2 cellular contexts compared by ENCODE assay signal in the genomic region with DNA sequence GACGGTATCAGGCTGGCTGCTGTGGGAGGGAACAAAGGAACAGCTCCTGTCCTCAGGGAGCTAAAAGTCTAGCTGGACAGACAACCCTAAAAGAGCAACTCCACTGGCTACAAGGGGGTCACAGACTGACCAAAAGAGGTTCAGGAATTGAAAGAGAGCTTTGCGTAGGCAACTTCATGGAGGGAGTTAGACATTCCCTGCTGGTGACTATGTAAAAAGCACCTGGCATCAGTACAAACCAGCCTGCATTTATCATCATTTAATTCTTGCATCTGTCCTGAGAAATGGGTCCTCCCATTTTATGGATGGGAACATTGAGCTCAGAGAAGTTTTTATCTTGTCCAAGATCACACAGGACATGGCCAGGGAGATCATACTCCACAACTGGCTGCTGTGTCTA.
TF ChIP-seq lines count a peak whose summit lies in the region.

No MANE protein-coding gene starts in this region.

TF ChIP-seq in HepG2, 621 proteins besides CTCF, POLR2A, EP300 and RAD21:
- TF ChIP-seq CREB1 (IDR thresholded peaks at IDR 0.05) (no peak), CREB1 (CRISPR knock-in tag; IDR thresholded peaks at IDR 0.05) (no peak), AKAP8 (CRISPR knock-in tag; IDR thresholded peaks at IDR 0.05) (no peak), IRF9 (CRISPR knock-in tag; IDR thresholded peaks at IDR 0.05; ENCODE audit: borderline replicate concordance) (no peak), ZNF446 (CRISPR knock-in tag; IDR thresholded peaks at IDR 0.05) (no peak), ZNF577 (CRISPR knock-in tag; IDR thresholded peaks at IDR 0.05; ENCODE audit: borderline replicate concordance, low read depth) (no peak), ZNF629 (CRISPR knock-in tag; conservative IDR thresholded peaks at IDR 0.05) (0 out of 2 replicates have a peak, but pooled peaks have one; percentile 19)

TF ChIP-seq in WTC11, 78 proteins besides CTCF, POLR2A, EP300 and RAD21:
- no peak for TF ChIP-seq PREB (CRISPR knock-in tag; IDR thresholded peaks at IDR 0.05; ENCODE audit: borderline replicate concordance)
- TF ChIP-seq ARID4B (CRISPR knock-in tag; IDR thresholded peaks at IDR 0.05; ENCODE audit: borderline replicate concordance), result no peak
- TF ChIP-seq, protein P1, sequence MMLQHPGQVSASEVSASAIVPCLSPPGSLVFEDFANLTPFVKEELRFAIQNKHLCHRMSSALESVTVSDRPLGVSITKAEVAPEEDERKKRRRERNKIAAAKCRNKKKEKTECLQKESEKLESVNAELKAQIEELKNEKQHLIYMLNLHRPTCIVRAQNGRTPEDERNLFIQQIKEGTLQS (CRISPR knock-in tag; conservative IDR thresholded peaks at IDR 0.05), result no peak
- no peak for TF ChIP-seq ZNF138 (CRISPR knock-in tag; conservative IDR thresholded peaks at IDR 0.05)
- TF ChIP-seq ZNF425 (CRISPR knock-in tag; conservative IDR thresholded peaks at IDR 0.05), result no peak
- TF ChIP-seq, protein P2, sequence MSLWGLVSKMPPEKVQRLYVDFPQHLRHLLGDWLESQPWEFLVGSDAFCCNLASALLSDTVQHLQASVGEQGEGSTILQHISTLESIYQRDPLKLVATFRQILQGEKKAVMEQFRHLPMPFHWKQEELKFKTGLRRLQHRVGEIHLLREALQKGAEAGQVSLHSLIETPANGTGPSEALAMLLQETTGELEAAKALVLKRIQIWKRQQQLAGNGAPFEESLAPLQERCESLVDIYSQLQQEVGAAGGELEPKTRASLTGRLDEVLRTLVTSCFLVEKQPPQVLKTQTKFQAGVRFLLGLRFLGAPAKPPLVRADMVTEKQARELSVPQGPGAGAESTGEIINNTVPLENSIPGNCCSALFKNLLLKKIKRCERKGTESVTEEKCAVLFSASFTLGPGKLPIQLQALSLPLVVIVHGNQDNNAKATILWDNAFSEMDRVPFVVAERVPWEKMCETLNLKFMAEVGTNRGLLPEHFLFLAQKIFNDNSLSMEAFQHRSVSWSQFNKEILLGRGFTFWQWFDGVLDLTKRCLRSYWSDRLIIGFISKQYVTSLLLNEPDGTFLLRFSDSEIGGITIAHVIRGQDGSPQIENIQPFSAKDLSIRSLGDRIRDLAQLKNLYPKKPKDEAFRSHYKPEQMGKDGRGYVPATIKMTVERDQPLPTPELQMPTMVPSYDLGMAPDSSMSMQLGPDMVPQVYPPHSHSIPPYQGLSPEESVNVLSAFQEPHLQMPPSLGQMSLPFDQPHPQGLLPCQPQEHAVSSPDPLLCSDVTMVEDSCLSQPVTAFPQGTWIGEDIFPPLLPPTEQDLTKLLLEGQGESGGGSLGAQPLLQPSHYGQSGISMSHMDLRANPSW (CRISPR knock-in tag; conservative IDR thresholded peaks at IDR 0.05; ENCODE audit: low read depth), result no peak
- TF ChIP-seq ELF4 (CRISPR knock-in tag; IDR thresholded peaks at IDR 0.05; ENCODE audit: low read depth), result no peak
- TF ChIP-seq, protein P3, sequence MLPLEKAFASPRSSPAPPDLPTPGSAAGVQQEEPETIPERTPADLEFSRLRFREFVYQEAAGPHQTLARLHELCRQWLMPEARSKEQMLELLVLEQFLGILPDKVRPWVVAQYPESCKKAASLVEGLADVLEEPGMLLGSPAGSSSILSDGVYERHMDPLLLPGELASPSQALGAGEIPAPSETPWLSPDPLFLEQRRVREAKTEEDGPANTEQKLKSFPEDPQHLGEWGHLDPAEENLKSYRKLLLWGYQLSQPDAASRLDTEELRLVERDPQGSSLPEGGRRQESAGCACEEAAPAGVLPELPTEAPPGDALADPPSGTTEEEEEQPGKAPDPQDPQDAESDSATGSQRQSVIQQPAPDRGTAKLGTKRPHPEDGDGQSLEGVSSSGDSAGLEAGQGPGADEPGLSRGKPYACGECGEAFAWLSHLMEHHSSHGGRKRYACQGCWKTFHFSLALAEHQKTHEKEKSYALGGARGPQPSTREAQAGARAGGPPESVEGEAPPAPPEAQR (CRISPR knock-in tag; IDR thresholded peaks at IDR 0.05), result no peak
- TF ChIP-seq CDX4 (CRISPR knock-in tag; IDR thresholded peaks at IDR 0.05; ENCODE audit: borderline replicate concordance), result no peak
- no peak for TF ChIP-seq SMAD4 (CRISPR knock-in tag; IDR thresholded peaks at IDR 0.05)
- TF ChIP-seq PRDM15 (CRISPR knock-in tag; IDR thresholded peaks at IDR 0.05), result no peak
- TF ChIP-seq NR3C1 (CRISPR knock-in tag; conservative IDR thresholded peaks at IDR 0.05; ENCODE audit: low read depth), result no peak
- no peak for TF ChIP-seq JUN (CRISPR knock-in tag; IDR thresholded peaks at IDR 0.05)
- TF ChIP-seq, protein P4, sequence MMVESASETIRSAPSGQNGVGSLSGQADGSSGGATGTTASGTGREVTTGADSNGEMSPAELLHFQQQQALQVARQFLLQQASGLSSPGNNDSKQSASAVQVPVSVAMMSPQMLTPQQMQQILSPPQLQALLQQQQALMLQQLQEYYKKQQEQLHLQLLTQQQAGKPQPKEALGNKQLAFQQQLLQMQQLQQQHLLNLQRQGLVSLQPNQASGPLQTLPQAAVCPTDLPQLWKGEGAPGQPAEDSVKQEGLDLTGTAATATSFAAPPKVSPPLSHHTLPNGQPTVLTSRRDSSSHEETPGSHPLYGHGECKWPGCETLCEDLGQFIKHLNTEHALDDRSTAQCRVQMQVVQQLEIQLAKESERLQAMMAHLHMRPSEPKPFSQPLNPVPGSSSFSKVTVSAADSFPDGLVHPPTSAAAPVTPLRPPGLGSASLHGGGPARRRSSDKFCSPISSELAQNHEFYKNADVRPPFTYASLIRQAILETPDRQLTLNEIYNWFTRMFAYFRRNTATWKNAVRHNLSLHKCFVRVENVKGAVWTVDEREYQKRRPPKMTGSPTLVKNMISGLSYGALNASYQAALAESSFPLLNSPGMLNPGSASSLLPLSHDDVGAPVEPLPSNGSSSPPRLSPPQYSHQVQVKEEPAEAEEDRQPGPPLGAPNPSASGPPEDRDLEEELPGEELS (CRISPR knock-in tag; IDR thresholded peaks at IDR 0.05), result no peak
- TF ChIP-seq RELA (CRISPR knock-in tag; IDR thresholded peaks at IDR 0.05; ENCODE audit: borderline replicate concordance), result no peak
- no peak for TF ChIP-seq FOXP1 (CRISPR knock-in tag; IDR thresholded peaks at IDR 0.05; ENCODE audit: borderline replicate concordance)
- no peak for TF ChIP-seq SP1 (CRISPR knock-in tag; conservative IDR thresholded peaks at IDR 0.05)
- TF ChIP-seq ZNF671 (CRISPR knock-in tag; IDR thresholded peaks at IDR 0.05), result no peak
- no peak for TF ChIP-seq ZNF532 (CRISPR knock-in tag; IDR thresholded peaks at IDR 0.05; ENCODE audit: borderline replicate concordance)
